30 cellular contexts compared by ENCODE assay signal in genomic region chr15:61746589-61746988, GRCh38.
"Had no signal": no experiment of that assay in that cellular context is flagged by ENCODE, and none has a peak within 500 bp of the region (broad histone marks: within the 10 kb centered on the region; RNA-seq: fewer than 3 reads in every experiment).

No MANE protein-coding gene starts in this region.

- H3K4me3 ChIP-seq: adrenal gland, ascending aorta, body of pancreas, cardiac muscle cell had no signal

- H3K9me3 ChIP-seq: adrenal gland, ascending aorta, body of pancreas had no signal

- H3K27ac ChIP-seq: adrenal gland, ascending aorta, body of pancreas, brain microvascular endothelial cell, cardiac muscle cell had no signal

- H3K4me1 ChIP-seq: adrenal gland, ascending aorta had no signal

- DNase-seq: activated effector memory CD4-positive, alpha-beta T cell treated with anti-CD3 and anti-CD28 coated beads, Interleukin-2, amount 50 U/mL, for 16 hours; activated effector memory CD4-positive, alpha-beta T cell treated with Interleukin-2 at 50 U/mL for 16 hours; activated gamma-delta T cell; activated gamma-delta T cell treated with Interleukin-2 at 50 U/mL for 16 hours; activated naive CD4-positive, alpha-beta T cell; activated naive CD4-positive, alpha-beta T cell treated with anti-CD3 and anti-CD28 coated beads for 36 hours; activated naive CD4-positive, alpha-beta T cell treated with anti-CD3 and anti-CD28 coated beads, Interleukin-2, amount 10 ng/mL, durations not matched to agents 7 days and 5 days; activated naive CD4-positive, alpha-beta T cell treated with anti-CD3 and anti-CD28 coated beads, Interleukin-2, amount 50 U/mL, for 16 hours; activated naive CD4-positive, alpha-beta T cell treated with Interleukin-2 at 50 U/mL for 16 hours; activated naive CD8-positive, alpha-beta T cell treated with anti-CD3 and anti-CD28 coated beads for 36 hours; activated naive CD8-positive, alpha-beta T cell treated with anti-CD3 and anti-CD28 coated beads, Interleukin-2, amount 10 ng/mL, durations not matched to agents 7 days and 5 days; activated naive CD8-positive, alpha-beta T cell treated with anti-CD3 and anti-CD28 coated beads, Interleukin-2, amount 50 U/mL, for 24 hours; activated T-cell treated with anti-CD3 and anti-CD28 coated beads for 4 hours; activated T-cell treated with anti-CD3 and anti-CD28 coated beads, Interleukin-2, amount 50 U/mL, for 1 hour; activated T-cell treated with anti-CD3 and anti-CD28 coated beads, Interleukin-2, amount 50 U/mL, for 24 hours; activated T-cell treated with anti-CD3 and anti-CD28 coated beads, Interleukin-2, amount 50 U/mL, for 4 hours; activated T-cell treated with anti-CD3 and anti-CD28 coated beads, Interleukin-2, amount 50 U/mL, for 48 hours; activated T-cell treated with anti-CD3 and anti-CD28 coated beads, Interleukin-2, amount 50 U/mL, for 72 hours; adrenal gland; amniotic stem cell; amygdala; anterior cingulate cortex; aorta; body of pancreas; brain microvascular endothelial cell; caudate nucleus; central memory CD4-positive, alpha-beta T cell; cerebellar nuclear complex had no signal

- H3K36me3 ChIP-seq: adrenal gland, ascending aorta, brain microvascular endothelial cell, cardiac muscle cell had no signal

- H3K27me3 ChIP-seq: adrenal gland, ascending aorta, body of pancreas, brain microvascular endothelial cell, cardiac muscle cell had no signal
